In the genomic region with DNA sequence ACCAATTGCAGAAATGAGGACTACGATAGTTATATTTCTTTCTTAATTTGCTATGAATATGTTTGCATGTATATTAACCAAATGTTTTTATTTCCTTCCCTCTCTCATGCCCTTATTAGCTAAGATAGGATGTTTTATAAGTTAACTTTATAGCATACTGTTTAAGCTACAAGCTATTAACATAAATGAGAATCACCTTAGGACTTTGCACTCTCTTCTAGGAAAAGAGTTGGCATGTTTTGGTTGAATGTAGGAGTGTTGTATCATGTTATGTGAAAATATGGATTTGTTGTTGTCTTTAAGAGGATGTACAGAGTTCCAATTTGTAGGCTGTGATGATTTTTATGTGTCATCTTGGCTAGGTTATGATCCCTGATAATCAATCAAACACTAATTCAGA, we compare ENCODE assay signal across 36 cellular contexts.
"Had no signal": no experiment of that assay in that cellular context is flagged by ENCODE, and none has a peak within 500 bp of the region (broad histone marks: within the 10 kb centered on the region; RNA-seq: fewer than 3 reads in every experiment).

No MANE protein-coding gene starts in this region.

- H3K9me3 Mint-ChIP-seq: activated B cell treated with CpG ODN at 0.5 μM for 24 hours; activated CD4-positive, alpha-beta T cell treated with anti-CD3 and anti-CD28 coated beads, Interleukin-2, amount 10 ng/mL, durations not matched to agents 24 days and 14 days; activated naive CD8-positive, alpha-beta T cell treated with anti-CD3 and anti-CD28 coated beads for 36 hours; activated T-helper 1 cell treated with anti-CD3 and anti-CD28 coated beads, Interleukin-12 subunit alpha, Interleukin-12 subunit beta, Interleukin-2, Interleukin-4 antibody, amounts not matched to agents 30 ng/mL and 10 ng/mL and 1 ng/mL, durations not matched to agents 14 hours and 24 hours and 36 hours; T-helper 1 cell treated with Interleukin-12 subunit alpha and Interleukin-12 subunit beta and Interleukin-4 antibody, amounts not matched to agents 30 μg/mL and 1 μg/mL, for 36 hours had no signal

- H3K27me3 Mint-ChIP-seq: activated B cell treated with CpG ODN at 0.5 μM for 24 hours; activated CD4-positive, alpha-beta memory T cell treated with anti-CD3 and anti-CD28 coated beads for 36 hours; activated CD4-positive, alpha-beta T cell treated with anti-CD3 and anti-CD28 coated beads, Interleukin-2, amount 10 ng/mL, durations not matched to agents 24 days and 14 days; activated naive CD8-positive, alpha-beta T cell treated with anti-CD3 and anti-CD28 coated beads for 36 hours; activated T-helper 17 cell treated with anti-CD3 and anti-CD28 coated beads, Interleukin-2, amount 50 U/mL, for 72 hours had no signal

- ATAC-seq: activated CD8-positive, alpha-beta T cell treated with anti-CD3 and anti-CD28 coated beads for 36 hours; activated naive CD4-positive, alpha-beta T cell treated with anti-CD3 and anti-CD28 coated beads, Interleukin-2, amount 50 U/mL, for 72 hours; activated T-cell treated with anti-CD3 and anti-CD28 coated beads, Interleukin-2, amount 50 U/mL, for 4 hours; activated T-cell treated with anti-CD3 and anti-CD28 coated beads, Interleukin-2, amount 50 U/mL, for 72 hours; activated T-helper 17 cell treated with anti-CD3 and anti-CD28 coated beads, Interleukin-2, amount 50 U/mL, for 72 hours; body of pancreas had no signal

- DNase-seq: activated B cell treated with CpG ODN at 0.5 μM for 24 hours; activated CD4-positive, alpha-beta memory T cell treated with anti-CD3 and anti-CD28 coated beads for 36 hours; activated CD4-positive, alpha-beta T cell treated with anti-CD3 and anti-CD28 coated beads for 4 hours; activated CD4-positive, alpha-beta T cell treated with anti-CD3 and anti-CD28 coated beads, Interleukin-2, amount 10 ng/mL, durations not matched to agents 24 days and 14 days; activated CD4-positive, alpha-beta T cell treated with anti-CD3 and anti-CD28 coated beads, Interleukin-2, amount 50 U/mL, for 1 hour; activated CD4-positive, alpha-beta T cell treated with anti-CD3 and anti-CD28 coated beads, Interleukin-2, amount 50 U/mL, for 4 hours; activated CD4-positive, CD25-positive, alpha-beta regulatory T cell treated with anti-CD3 and anti-CD28 coated beads, Interleukin-2, amount 50 U/mL, for 72 hours; activated CD8-positive, alpha-beta memory T cell treated with anti-CD3 and anti-CD28 coated beads, Interleukin-2, amount 50 U/mL, for 4 hours; activated CD8-positive, alpha-beta T cell treated with anti-CD3 and anti-CD28 coated beads for 36 hours; activated effector memory CD4-positive, alpha-beta T cell treated with anti-CD3 and anti-CD28 coated beads, Interleukin-2, amount 50 U/mL, for 16 hours; activated gamma-delta T cell treated with Interleukin-2 at 50 U/mL for 16 hours; activated naive CD4-positive, alpha-beta T cell; activated naive CD4-positive, alpha-beta T cell treated with anti-CD3 and anti-CD28 coated beads for 36 hours; activated naive CD4-positive, alpha-beta T cell treated with anti-CD3 and anti-CD28 coated beads, Interleukin-2, amount 50 U/mL, for 16 hours; activated naive CD8-positive, alpha-beta T cell treated with anti-CD3 and anti-CD28 coated beads for 36 hours; activated T-cell treated with anti-CD3 and anti-CD28 coated beads for 4 hours; activated T-cell treated with anti-CD3 and anti-CD28 coated beads, Interleukin-2, amount 50 U/mL, for 1 hour; activated T-cell treated with anti-CD3 and anti-CD28 coated beads, Interleukin-2, amount 50 U/mL, for 4 hours; activated T-cell treated with anti-CD3 and anti-CD28 coated beads, Interleukin-2, amount 50 U/mL, for 72 hours; adrenal gland; amniotic stem cell; aorta; body of pancreas; brain microvascular endothelial cell; central memory CD4-positive, alpha-beta T cell; SW 1271; T-helper 1 cell; T-helper 2 cell; T-helper 9 cell had no signal

- H3K27ac Mint-ChIP-seq: activated B cell treated with CpG ODN at 0.5 μM for 24 hours; activated CD4-positive, alpha-beta memory T cell treated with anti-CD3 and anti-CD28 coated beads for 36 hours; activated CD4-positive, alpha-beta T cell treated with anti-CD3 and anti-CD28 coated beads, Interleukin-2, amount 10 ng/mL, durations not matched to agents 24 days and 14 days; activated CD8-positive, alpha-beta T cell treated with anti-CD3 and anti-CD28 coated beads for 36 hours; activated naive CD4-positive, alpha-beta T cell treated with anti-CD3 and anti-CD28 coated beads for 36 hours; activated naive CD4-positive, alpha-beta T cell treated with anti-CD3 and anti-CD28 coated beads, Interleukin-2, amount 50 U/mL, for 72 hours; activated naive CD8-positive, alpha-beta T cell treated with anti-CD3 and anti-CD28 coated beads for 36 hours; activated T-cell treated with anti-CD3 and anti-CD28 coated beads, Interleukin-2, amount 50 U/mL, for 72 hours; activated T-helper 1 cell treated with anti-CD3 and anti-CD28 coated beads, Interleukin-12 subunit alpha, Interleukin-12 subunit beta, Interleukin-2, Interleukin-4 antibody, amounts not matched to agents 30 ng/mL and 10 ng/mL and 1 ng/mL, durations not matched to agents 14 hours and 24 hours and 36 hours; activated T-helper 17 cell treated with anti-CD3 and anti-CD28 coated beads, Interleukin-2, amount 50 U/mL, for 72 hours; T-helper 1 cell treated with Interleukin-12 subunit alpha and Interleukin-12 subunit beta and Interleukin-4 antibody, amounts not matched to agents 30 μg/mL and 1 μg/mL, for 36 hours; T-helper 2 cell treated with Interferon-gamma antibody and Interleukin-4, amounts not matched to agents 5 μg/mL and 100 μg/mL, for 36 hours had no signal

- H3K27me3 ChIP-seq: adrenal gland, body of pancreas, brain microvascular endothelial cell, breast epithelium had no signal

- H3K4me1 ChIP-seq: adrenal gland, breast epithelium had no signal

- H3K4me1 Mint-ChIP-seq: activated B cell treated with CpG ODN at 0.5 μM for 24 hours; activated CD4-positive, alpha-beta T cell treated with anti-CD3 and anti-CD28 coated beads, Interleukin-2, amount 10 ng/mL, durations not matched to agents 24 days and 14 days; activated naive CD8-positive, alpha-beta T cell treated with anti-CD3 and anti-CD28 coated beads for 36 hours; activated T-helper 17 cell treated with anti-CD3 and anti-CD28 coated beads, Interleukin-2, amount 50 U/mL, for 72 hours had no signal

- H3K36me3 Mint-ChIP-seq: activated CD4-positive, alpha-beta memory T cell treated with anti-CD3 and anti-CD28 coated beads for 36 hours; activated naive CD4-positive, alpha-beta T cell treated with anti-CD3 and anti-CD28 coated beads, Interleukin-2, amount 50 U/mL, for 72 hours; activated naive CD8-positive, alpha-beta T cell treated with anti-CD3 and anti-CD28 coated beads for 36 hours had no signal

- H3K27ac ChIP-seq: adrenal gland, body of pancreas, brain microvascular endothelial cell, breast epithelium, VCaP had no signal

- H3K4me3 Mint-ChIP-seq: activated B cell treated with CpG ODN at 0.5 μM for 24 hours; activated CD4-positive, alpha-beta memory T cell treated with anti-CD3 and anti-CD28 coated beads for 36 hours; activated CD4-positive, alpha-beta T cell treated with anti-CD3 and anti-CD28 coated beads, Interleukin-2, amount 10 ng/mL, durations not matched to agents 24 days and 14 days; activated CD8-positive, alpha-beta T cell treated with anti-CD3 and anti-CD28 coated beads for 36 hours; activated naive CD4-positive, alpha-beta T cell treated with anti-CD3 and anti-CD28 coated beads for 36 hours; activated naive CD8-positive, alpha-beta T cell treated with anti-CD3 and anti-CD28 coated beads for 36 hours; activated T-cell treated with anti-CD3 and anti-CD28 coated beads, Interleukin-2, amount 50 U/mL, for 4 hours; activated T-cell treated with anti-CD3 and anti-CD28 coated beads, Interleukin-2, amount 50 U/mL, for 72 hours; activated T-helper 1 cell treated with anti-CD3 and anti-CD28 coated beads, Interleukin-12 subunit alpha, Interleukin-12 subunit beta, Interleukin-2, Interleukin-4 antibody, amounts not matched to agents 30 ng/mL and 10 ng/mL and 1 ng/mL, durations not matched to agents 14 hours and 24 hours and 36 hours; activated T-helper 17 cell treated with anti-CD3 and anti-CD28 coated beads, Interleukin-2, amount 50 U/mL, for 72 hours; T-helper 1 cell treated with Interleukin-12 subunit alpha and Interleukin-12 subunit beta and Interleukin-4 antibody, amounts not matched to agents 30 μg/mL and 1 μg/mL, for 36 hours; T-helper 2 cell treated with Interferon-gamma antibody and Interleukin-4, amounts not matched to agents 5 μg/mL and 100 μg/mL, for 36 hours had no signal
